In the genomic region with DNA sequence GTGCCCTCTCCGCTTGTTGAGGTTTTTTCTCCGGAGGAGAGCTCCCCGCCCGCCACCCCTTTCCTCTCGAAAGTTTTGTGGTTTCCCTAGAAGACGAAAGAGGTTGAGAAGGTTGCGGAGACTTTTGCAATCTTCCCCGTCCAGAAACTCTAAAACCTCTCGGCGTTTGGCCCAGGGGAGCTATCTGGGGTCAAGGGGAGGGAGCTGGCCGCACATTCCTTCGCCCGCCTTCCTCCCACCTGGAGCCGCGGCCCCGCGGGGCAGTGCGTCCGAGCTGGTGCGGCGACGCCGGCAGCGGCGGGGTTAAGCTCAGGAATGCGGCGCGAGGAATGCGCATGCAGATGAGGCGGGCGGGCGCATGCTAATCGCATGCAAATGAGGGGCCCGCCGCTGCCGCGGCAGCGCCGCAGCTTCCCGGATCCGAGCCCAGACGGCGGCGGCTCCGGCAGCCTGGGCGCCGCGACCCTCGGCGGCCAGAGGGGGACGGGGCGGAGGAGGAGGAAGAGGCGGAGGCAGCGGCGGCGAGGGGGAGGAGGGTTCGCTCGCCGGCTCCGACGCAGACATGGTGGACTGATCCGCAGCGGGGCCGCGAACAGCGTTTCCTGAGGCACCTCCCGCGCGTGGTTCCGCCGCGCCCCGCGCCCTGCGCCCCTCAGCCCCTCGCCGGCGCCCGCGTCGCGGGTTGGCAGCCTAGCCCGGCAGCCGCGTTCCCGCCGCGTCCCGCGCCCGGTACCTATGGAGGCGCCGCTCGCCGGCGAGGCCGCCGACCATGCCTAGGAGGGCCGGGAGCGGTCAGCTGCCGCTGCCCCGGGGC, we compare ENCODE assay signal across 8 cellular contexts. TPM values are rescaled to one million over a fixed set of nuclear protein-coding genes. Genes with fewer than 3 reads are reported as not detected.
A peak's percentile ranks its signal among the peaks of the same experiment; 100 is the strongest.
DNase-seq lines count a peak whose midpoint lies in the region; ATAC-seq and TF ChIP-seq lines count a peak whose summit lies in the region.

Gene WWC2, plus strand, starts transcription at position 535 of the 814 bp plus-strand sequence. Its CDS starts 235 bp downstream, at position 770.

- H3K27ac Mint-ChIP-seq in activated T-helper 1 cell treated with anti-CD3 and anti-CD28 coated beads, Interleukin-12 subunit alpha, Interleukin-12 subunit beta, Interleukin-2, Interleukin-4 antibody, amounts not matched to agents 30 ng/mL and 10 ng/mL and 1 ng/mL, durations not matched to agents 14 hours and 24 hours and 36 hours = no peak within 1 kb of the TSS

- H3K9me3 Mint-ChIP-seq in activated T-helper 1 cell treated with anti-CD3 and anti-CD28 coated beads, Interleukin-12 subunit alpha, Interleukin-12 subunit beta, Interleukin-2, Interleukin-4 antibody, amounts not matched to agents 30 ng/mL and 10 ng/mL and 1 ng/mL, durations not matched to agents 14 hours and 24 hours and 36 hours = no peaks in the 10 kb centered on the region

- peak in 1 of 2 donors; percentile 34 for TF ChIP-seq POLR2A in Peyer's patch (IDR thresholded peaks at IDR 0.05)

- TF ChIP-seq CTCF in A673 (conservative IDR thresholded peaks at IDR 0.05; ENCODE audit: low read depth, low read length) (no peak), Peyer's patch (IDR thresholded peaks at IDR 0.05) (peak in 1 of 6 experiments; percentile 14), mucosa of descending colon (IDR thresholded peaks at IDR 0.05) (no peak)

- POLR2A ChIA-PET in A673 (lab: Charles Lee; ENCODE audit: low non-redundant PET) = interaction anchor here (0.7 kb wide), 1 partner anchor 752 kb away, joined by 3 read pairs; no protein-coding TSS in a partner anchor

- H3K4me3 ChIP-seq in A673 (ENCODE audit: low read depth, low read length, poor library complexity, severe bottlenecking) = peak within 1 kb of the TSS; percentile 89
- H3K4me3 ChIP-seq in Peyer's patch = peak within 1 kb of the TSS; percentile 57 to 88 (median 70)
- H3K4me3 ChIP-seq in mucosa of descending colon = peak within 1 kb of the TSS; percentile 32

- H3K27ac ChIP-seq in A673 (ENCODE audit: low read depth, low read length, poor library complexity, severe bottlenecking) (peak within 1 kb of the TSS; percentile 95), Peyer's patch (peak within 1 kb of the TSS; percentile 73 to 96 (median 86))

- DNase-seq in A673 (ENCODE audit: low spot score) (peak; percentile 96), Peyer's patch (peak; percentile 37 to 87 (median 84)), mucosa of descending colon (peak; percentile 82 to 88 (median 87))
- peak; percentile 44 for DNase-seq in activated T-helper 1 cell treated with anti-CD3 and anti-CD28 coated beads, Interleukin-12 subunit alpha, Interleukin-12 subunit beta, Interleukin-2, Interleukin-4 antibody, amounts not matched to agents 30 ng/mL and 10 ng/mL and 1 ng/mL, durations not matched to agents 14 hours and 24 hours and 36 hours (ENCODE audit: low spot score)
- DNase-seq in stimulated activated CD8-positive, alpha-beta memory T cell treated with anti-CD3 and anti-CD28 coated beads, Interleukin-2, amount 100 ng/mL, for 1 hour (ENCODE audit: low read depth in 2 of 2) = peak; percentile 27 to 30

- H3K27me3 ChIP-seq in A673 (replicated peaks; ENCODE audit: insufficient read depth, low read depth, low read length, poor library complexity) (no peaks in the 10 kb centered on the region), Peyer's patch (peaks cover 0 to 8% of the 10 kb centered on the region in 2 donors)

- ATAC-seq in GM19025 (IDR thresholded peaks at IDR 0.05; ENCODE audit: low read depth, unreplicated experiment) (peak; percentile 50), HG03457 (IDR thresholded peaks at IDR 0.05; ENCODE audit: unreplicated experiment) (peak; percentile 46), esophagus mucosa (peak; percentile 91), mucosa of descending colon (peak; percentile 94)

- H3K27me3 Mint-ChIP-seq in activated T-helper 1 cell treated with anti-CD3 and anti-CD28 coated beads, Interleukin-12 subunit alpha, Interleukin-12 subunit beta, Interleukin-2, Interleukin-4 antibody, amounts not matched to agents 30 ng/mL and 10 ng/mL and 1 ng/mL, durations not matched to agents 14 hours and 24 hours and 36 hours (ENCODE audit: insufficient read depth) = peaks cover 68% of the 10 kb centered on the region

- no peaks in the 10 kb centered on the region for H3K4me1 Mint-ChIP-seq in activated T-helper 1 cell treated with anti-CD3 and anti-CD28 coated beads, Interleukin-12 subunit alpha, Interleukin-12 subunit beta, Interleukin-2, Interleukin-4 antibody, amounts not matched to agents 30 ng/mL and 10 ng/mL and 1 ng/mL, durations not matched to agents 14 hours and 24 hours and 36 hours (ENCODE audit: low read depth)

- no peaks in the 10 kb centered on the region for H3K36me3 Mint-ChIP-seq in activated T-helper 1 cell treated with anti-CD3 and anti-CD28 coated beads, Interleukin-12 subunit alpha, Interleukin-12 subunit beta, Interleukin-2, Interleukin-4 antibody, amounts not matched to agents 30 ng/mL and 10 ng/mL and 1 ng/mL, durations not matched to agents 14 hours and 24 hours and 36 hours (ENCODE audit: low read depth)

- no TSS peak for BruUV-seq in A673 (replicated peaks; lab: Mats Ljungman, UMichigan)

- intact Hi-C loops in A673 (cut with micrococcal nuclease; ENCODE audit: unreplicated experiment) = loop anchor here (5.0 kb wide), 1 partner anchor 43 kb away; no protein-coding TSS in a partner anchor
- intact Hi-C loops in activated T-helper 1 cell treated with anti-CD3 and anti-CD28 coated beads, Interleukin-12 subunit alpha, Interleukin-12 subunit beta, Interleukin-2, Interleukin-4 antibody, amounts not matched to agents 30 ng/mL and 10 ng/mL and 1 ng/mL, durations not matched to agents 14 hours and 24 hours and 36 hours (cut with micrococcal nuclease) = loop anchor here (2.0 to 5.0 kb wide), 3 partner anchors 86 to 343 kb away; partner anchors contain the start of genes CDKN2AIP and DCTD
- intact Hi-C loops in mucosa of descending colon (cut with DNase I, micrococcal nuclease) = no loop called here

- H3K36me3 ChIP-seq in A673 (ENCODE audit: insufficient read depth, low read length, poor library complexity, severe bottlenecking) = no peaks in the 10 kb centered on the region
- H3K36me3 ChIP-seq in Peyer's patch = no peaks in the 10 kb centered on the region
- no peaks in the 10 kb centered on the region for H3K36me3 ChIP-seq in mucosa of descending colon (ENCODE audit: low read depth)

- H3K9me3 ChIP-seq in A673 (ENCODE audit: low read depth, low read length, poor library complexity, severe bottlenecking) = no peaks in the 10 kb centered on the region
- no peaks in the 10 kb centered on the region for H3K9me3 ChIP-seq in Peyer's patch
- no peaks in the 10 kb centered on the region for H3K9me3 ChIP-seq in mucosa of descending colon

- CTCF ChIA-PET in A673 (lab: Charles Lee) = interaction anchor here (0.6 to 0.7 kb wide), 2 partner anchors 144 to 1925 kb away, joined by 3 to 4 read pairs; no protein-coding TSS in a partner anchor

- H3K4me3 Mint-ChIP-seq in activated T-helper 1 cell treated with anti-CD3 and anti-CD28 coated beads, Interleukin-12 subunit alpha, Interleukin-12 subunit beta, Interleukin-2, Interleukin-4 antibody, amounts not matched to agents 30 ng/mL and 10 ng/mL and 1 ng/mL, durations not matched to agents 14 hours and 24 hours and 36 hours = peak within 1 kb of the TSS; percentile 58

- peaks cover 71% of the 10 kb centered on the region for H3K4me1 ChIP-seq in A673 (ENCODE audit: insufficient read depth, low read length, poor library complexity, severe bottlenecking)
- peaks cover 0 to 21% (median 5%) of the 10 kb centered on the region in 4 donors for H3K4me1 ChIP-seq in Peyer's patch
- peaks cover 20% of the 10 kb centered on the region for H3K4me1 ChIP-seq in mucosa of descending colon (ENCODE audit: low read depth)

RNA-seq across cellular contexts. Expression of gene WWC2, which starts in this region (rescaled TPM):
- total RNA-seq in A673 (2021) = 82.8 and 86.5 TPM in 2 replicates
- 10 to 100 TPM in 1 of 4 donors, 1 to 10 TPM in 3; 4.6 to 40.4 (median 9.5) TPM for total RNA-seq in Peyer's patch
- 0.39 and 0.75 TPM in 2 replicates for total RNA-seq in activated T-helper 1 cell treated with anti-CD3 and anti-CD28 coated beads, Interleukin-12 subunit alpha, Interleukin-12 subunit beta, Interleukin-2, Interleukin-4 antibody, amounts not matched to agents 30 ng/mL and 10 ng/mL and 1 ng/mL, durations not matched to agents 14 hours and 24 hours and 36 hours
- 11.1 TPM for total RNA-seq in esophagus mucosa
- total RNA-seq in mucosa of descending colon = 10 to 100 TPM in 1 of 3 donors, 1 to 10 TPM in 2; 6.4 to 31.2 (median 7.7) TPM

Comparison
In these comparisons a context has a peak if more than half of its experiments do, and no peak if none do; other contexts are left out.
1. Peak in every context shown above with its lines: DNase-seq, ATAC-seq, H3K4me3 ChIP-seq and H3K27ac ChIP-seq.
2. Peak in DNase-seq in activated T-helper 1 cell treated with anti-CD3 and anti-CD28 coated beads, Interleukin-12 subunit alpha, Interleukin-12 subunit beta, Interleukin-2, Interleukin-4 antibody, amounts not matched to agents 30 ng/mL and 10 ng/mL and 1 ng/mL, durations not matched to agents 14 hours and 24 hours and 36 hours; RNA of the gene not detected or under 1 TPM.
3. DNase-seq: peak in every context shown above with its lines; median percentile 96 in A673; 87 in mucosa of descending colon; 84 in Peyer's patch; 44 in activated T-helper 1 cell treated with anti-CD3 and anti-CD28 coated beads, Interleukin-12 subunit alpha, Interleukin-12 subunit beta, Interleukin-2, Interleukin-4 antibody, amounts not matched to agents 30 ng/mL and 10 ng/mL and 1 ng/mL, durations not matched to agents 14 hours and 24 hours and 36 hours; 28 in stimulated activated CD8-positive, alpha-beta memory T cell treated with anti-CD3 and anti-CD28 coated beads, Interleukin-2, amount 100 ng/mL, for 1 hour.
4. H3K4me3 ChIP-seq: peak in every context shown above with its lines; median percentile 89 in A673; 70 in Peyer's patch; 32 in mucosa of descending colon.
5. intact Hi-C loops: an anchor here in A673 (5.0 kb wide) and activated T-helper 1 cell treated with anti-CD3 and anti-CD28 coated beads, Interleukin-12 subunit alpha, Interleukin-12 subunit beta, Interleukin-2, Interleukin-4 antibody, amounts not matched to agents 30 ng/mL and 10 ng/mL and 1 ng/mL, durations not matched to agents 14 hours and 24 hours and 36 hours (2.0 to 5.0 kb wide); none called in mucosa of descending colon.